ENCODE assay signal across 9 cellular contexts in genomic region chr1:181101581-181102226, GRCh38. TPM values are rescaled to one million over a fixed set of nuclear protein-coding genes. Genes with fewer than 3 reads are reported as not detected.
DNase-seq lines count a peak whose midpoint lies in the region; ATAC-seq and TF ChIP-seq lines count a peak whose summit lies in the region.
"Had no signal": no experiment of that assay in that cellular context is flagged by ENCODE, and none has a peak within 500 bp of the region (broad histone marks: within the 10 kb centered on the region; RNA-seq: fewer than 3 reads in every experiment).

No MANE protein-coding gene starts in this region.

- ATAC-seq in foreskin keratinocyte, result peak; percentile 7
- ATAC-seq in GM18867 (IDR thresholded peaks at IDR 0.05; ENCODE audit: unreplicated experiment), result no peak
- ATAC-seq in HG03039 (IDR thresholded peaks at IDR 0.05; ENCODE audit: unreplicated experiment), result no peak
- ATAC-seq in HG03460 (IDR thresholded peaks at IDR 0.05; ENCODE audit: unreplicated experiment), result no peak

- H3K27ac ChIP-seq in C4-2B, result peak overlapping the region; percentile 14
- H3K27ac ChIP-seq in foreskin keratinocyte, result peak overlapping the region; percentile 98

- no peaks in the 10 kb centered on the region for H3K27me3 ChIP-seq in foreskin keratinocyte

- peak; percentile 90 for DNase-seq in LHCN-M2 (ENCODE audit: low read depth)
- peak; percentile 72 for DNase-seq in RPMI7951 (ENCODE audit: low read depth)
- peak in 1 of 2 donors; percentile 68 for DNase-seq in foreskin keratinocyte
- no peak for DNase-seq in activated CD8-positive, alpha-beta memory T cell treated with anti-CD3 and anti-CD28 coated beads for 24 hours
- DNase-seq: hypothalamus had no signal

- peaks cover 40% of the 10 kb centered on the region for H3K4me1 ChIP-seq in foreskin keratinocyte

- TF ChIP-seq CTCF in C4-2B (conservative IDR thresholded peaks at IDR 0.05) (no peak), foreskin keratinocyte (conservative IDR thresholded peaks at IDR 0.05) (no peak)

RNA-seq across cellular contexts. Expression of gene IER5, which starts 13.2 kb away (rescaled TPM):
- 99.0 and 107 TPM in 2 replicates for total RNA-seq in LHCN-M2 (2014; rRNA removed)
- polyA plus RNA-seq in LHCN-M2 (2012), result 41.8 TPM
- total RNA-seq in RPMI7951 (2014; rRNA removed; shearing (Covaris generic)), result 7.6 and 10.7 TPM in 2 replicates
- total RNA-seq in foreskin keratinocyte, result 39.4 and 46.5 TPM in 2 replicates
- polyA plus RNA-seq in foreskin keratinocyte, result 36.5 and 39.7 TPM in 2 replicates
